ENCODE assay signal across 1 cellular context in the genomic region with DNA sequence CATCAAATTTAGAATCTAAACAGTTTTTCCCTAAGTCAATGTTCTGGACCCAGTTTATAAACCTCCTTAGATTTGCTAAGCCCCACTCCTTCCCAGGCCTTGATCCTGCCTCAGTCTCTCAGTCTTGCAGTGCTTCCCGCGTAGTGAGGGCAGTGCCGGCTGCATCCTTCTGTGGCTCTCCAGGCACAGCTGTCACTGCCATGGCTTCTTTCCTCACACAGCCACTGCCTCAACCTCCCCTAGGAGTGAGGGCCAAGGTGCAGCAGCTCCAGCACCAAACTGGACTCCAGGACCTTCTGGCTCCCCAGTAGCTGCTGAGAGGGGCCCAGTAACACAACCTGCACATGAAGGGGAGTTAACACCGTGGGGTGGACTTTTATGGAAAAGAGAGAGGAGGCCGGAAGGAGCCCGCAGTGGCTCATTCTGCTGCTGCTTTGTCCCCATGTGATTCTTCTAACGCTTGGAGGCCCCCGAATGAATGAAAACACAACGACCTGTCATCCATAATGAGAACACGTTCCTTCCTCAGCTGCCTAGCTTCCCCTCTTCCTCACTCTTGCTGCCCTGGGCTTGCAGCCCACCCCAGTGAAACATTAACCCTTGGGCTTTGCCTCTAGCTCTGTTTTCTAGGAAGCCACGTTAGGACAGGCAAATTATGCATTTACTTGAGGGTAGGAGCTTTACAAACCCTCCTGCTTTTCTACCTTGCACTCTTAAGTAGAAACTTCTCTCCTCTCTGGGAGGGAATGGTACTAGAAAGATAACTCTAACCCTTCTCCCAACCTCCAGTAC.
TF ChIP-seq lines count a peak whose summit lies in the region.

No MANE protein-coding gene starts in this region.

TF ChIP-seq in IMR-90, 13 proteins besides CTCF, POLR2A, EP300 and RAD21:
- TF ChIP-seq CEBPB (IDR thresholded peaks at IDR 0.05; ENCODE audit: low read depth, low read length) (no peak), NFE2L2 (IDR thresholded peaks at IDR 0.05; ENCODE audit: low read depth, low read length) (no peak), MXI1 (IDR thresholded peaks at IDR 0.05; ENCODE audit: borderline replicate concordance, low read depth, low read length) (no peak), MAZ (IDR thresholded peaks at IDR 0.05; ENCODE audit: borderline replicate concordance, low read depth, low read length) (no peak), MAFK (IDR thresholded peaks at IDR 0.05; ENCODE audit: low read depth, low read length) (no peak), FOS (IDR thresholded peaks at IDR 0.05; ENCODE audit: low read depth, low read length) (no peak), CHD1 (IDR thresholded peaks at IDR 0.05; ENCODE audit: low read depth, low read length) (no peak), BHLHE40 (IDR thresholded peaks at IDR 0.05; ENCODE audit: low read depth, low read length) (no peak), RFX5 (IDR thresholded peaks at IDR 0.05; ENCODE audit: low read depth, low read length) (no peak), RCOR1 (IDR thresholded peaks at IDR 0.05; ENCODE audit: insufficient replicate concordance, low read length) (no peak), SMC3 (IDR thresholded peaks at IDR 0.05; ENCODE audit: low read depth, low read length) (no peak)
- TF ChIP-seq, protein P1, sequence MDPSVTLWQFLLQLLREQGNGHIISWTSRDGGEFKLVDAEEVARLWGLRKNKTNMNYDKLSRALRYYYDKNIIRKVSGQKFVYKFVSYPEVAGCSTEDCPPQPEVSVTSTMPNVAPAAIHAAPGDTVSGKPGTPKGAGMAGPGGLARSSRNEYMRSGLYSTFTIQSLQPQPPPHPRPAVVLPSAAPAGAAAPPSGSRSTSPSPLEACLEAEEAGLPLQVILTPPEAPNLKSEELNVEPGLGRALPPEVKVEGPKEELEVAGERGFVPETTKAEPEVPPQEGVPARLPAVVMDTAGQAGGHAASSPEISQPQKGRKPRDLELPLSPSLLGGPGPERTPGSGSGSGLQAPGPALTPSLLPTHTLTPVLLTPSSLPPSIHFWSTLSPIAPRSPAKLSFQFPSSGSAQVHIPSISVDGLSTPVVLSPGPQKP (IDR thresholded peaks at IDR 0.05; ENCODE audit: borderline replicate concordance, low read depth, low read length) = no peak
- TF ChIP-seq, protein P2, sequence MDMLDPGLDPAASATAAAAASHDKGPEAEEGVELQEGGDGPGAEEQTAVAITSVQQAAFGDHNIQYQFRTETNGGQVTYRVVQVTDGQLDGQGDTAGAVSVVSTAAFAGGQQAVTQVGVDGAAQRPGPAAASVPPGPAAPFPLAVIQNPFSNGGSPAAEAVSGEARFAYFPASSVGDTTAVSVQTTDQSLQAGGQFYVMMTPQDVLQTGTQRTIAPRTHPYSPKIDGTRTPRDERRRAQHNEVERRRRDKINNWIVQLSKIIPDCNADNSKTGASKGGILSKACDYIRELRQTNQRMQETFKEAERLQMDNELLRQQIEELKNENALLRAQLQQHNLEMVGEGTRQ (IDR thresholded peaks at IDR 0.05; ENCODE audit: low read depth, low read length) = no peak
